28 cellular contexts compared by ENCODE assay signal in the genomic region with DNA sequence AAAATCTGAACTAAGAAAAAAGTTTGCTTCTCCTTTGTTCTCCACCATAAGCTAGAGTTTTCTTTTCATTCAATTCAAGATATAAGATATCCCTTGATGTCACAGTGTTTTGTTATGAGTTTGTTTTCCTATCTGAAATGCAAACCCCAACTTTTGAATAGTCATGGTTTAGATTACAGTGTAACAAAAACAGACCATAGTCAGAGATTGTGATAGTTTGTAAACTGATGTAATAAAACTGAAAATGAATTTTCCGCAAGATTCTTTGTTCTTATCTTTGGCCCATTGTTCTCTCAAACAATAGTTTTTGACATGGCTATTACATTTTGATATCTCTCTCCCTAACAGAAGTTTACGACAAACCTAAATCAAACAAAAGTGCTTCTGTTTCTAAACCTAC.
"Had no signal": no experiment of that assay in that cellular context is flagged by ENCODE, and none has a peak within 500 bp of the region (broad histone marks: within the 10 kb centered on the region; RNA-seq: fewer than 3 reads in every experiment).

No MANE protein-coding gene starts in this region.

- H3K4me3 ChIP-seq: adrenal gland, breast epithelium, coronary artery, esophagus muscularis mucosa, gastrocnemius medialis, heart left ventricle had no signal

- H3K27ac ChIP-seq: adrenal gland, breast epithelium, coronary artery, esophagus muscularis mucosa, foreskin keratinocyte, gastrocnemius medialis, heart left ventricle, WERI-Rb-1 had no signal

- ATAC-seq: activated CD4-positive, alpha-beta T cell treated with anti-CD3 and anti-CD28 coated beads for 36 hours; activated naive CD8-positive, alpha-beta T cell treated with anti-CD3 and anti-CD28 coated beads, Interleukin-2, amount 50 U/mL, for 24 hours; effector memory CD8-positive, alpha-beta T cell; foreskin keratinocyte; gastrocnemius medialis; heart left ventricle; T-helper 17 cell had no signal

- H3K27me3 ChIP-seq: adrenal gland, breast epithelium, esophagus muscularis mucosa, foreskin keratinocyte, gastrocnemius medialis, heart left ventricle had no signal

- H3K9me3 ChIP-seq: adrenal gland, breast epithelium, esophagus muscularis mucosa, gastrocnemius medialis had no signal

- H3K36me3 ChIP-seq: adrenal gland, breast epithelium, esophagus muscularis mucosa, gastrocnemius medialis, heart left ventricle, WERI-Rb-1 had no signal

- DNase-seq: activated B cell treated with CpG ODN at 0.5 μM for 24 hours; activated CD4-positive, alpha-beta memory T cell treated with anti-CD3 and anti-CD28 coated beads for 36 hours; activated CD4-positive, alpha-beta T cell treated with anti-CD3 and anti-CD28 coated beads for 36 hours; activated CD4-positive, CD25-positive, alpha-beta regulatory T cell treated with anti-CD3 and anti-CD28 coated beads, Interleukin-2, amount 50 U/mL, for 72 hours; activated CD8-positive, alpha-beta memory T cell treated with anti-CD3 and anti-CD28 coated beads, Interleukin-2, amount 50 U/mL, for 48 hours; activated effector memory CD4-positive, alpha-beta T cell treated with anti-CD3 and anti-CD28 coated beads, Interleukin-2, amount 50 U/mL, for 16 hours; activated naive CD4-positive, alpha-beta T cell treated with anti-CD3 and anti-CD28 coated beads for 36 hours; activated naive CD8-positive, alpha-beta T cell treated with anti-CD3 and anti-CD28 coated beads for 36 hours; activated naive CD8-positive, alpha-beta T cell treated with anti-CD3 and anti-CD28 coated beads, Interleukin-2, amount 50 U/mL, for 24 hours; activated T-cell treated with anti-CD3 and anti-CD28 coated beads for 4 hours; activated T-cell treated with anti-CD3 and anti-CD28 coated beads, Interleukin-2, amount 50 U/mL, for 24 hours; adrenal gland; amygdala; aorta; effector CD4-positive, alpha-beta T cell; effector memory CD8-positive, alpha-beta T cell; erythroblast; foreskin keratinocyte; gastrocnemius medialis; glutamatergic neuron; heart left ventricle; T-helper 1 cell; T-helper 17 cell; T1000; WERI-Rb-1 had no signal

- H3K4me1 ChIP-seq: adrenal gland, breast epithelium, esophagus muscularis mucosa, foreskin keratinocyte, gastrocnemius medialis, heart left ventricle had no signal
